ENCODE assay signal across 8 cellular contexts in the genomic region with DNA sequence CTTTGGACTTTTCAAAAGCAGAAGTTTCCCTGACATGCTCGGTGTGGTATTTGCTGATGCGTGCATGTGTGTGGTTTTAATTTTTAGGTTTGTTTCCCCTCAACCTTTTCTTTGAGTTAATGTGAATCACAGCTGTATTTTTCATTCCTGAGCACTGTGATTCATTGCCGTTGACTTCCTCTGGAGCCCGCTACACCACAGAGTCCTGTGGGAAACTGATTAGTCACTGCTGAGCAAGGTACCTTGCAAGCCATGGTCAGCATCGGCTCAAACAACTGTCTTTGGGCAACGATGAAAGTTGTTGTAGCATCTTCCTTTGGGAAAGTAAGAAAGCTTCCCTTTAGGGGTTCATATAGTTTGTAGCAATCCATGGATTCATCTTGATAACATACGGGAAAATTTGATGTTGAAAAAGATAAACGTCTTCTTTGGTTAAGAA. TPM values are rescaled to one million over a fixed set of nuclear protein-coding genes. Genes with fewer than 3 reads are reported as not detected.
DNase-seq lines count a peak whose midpoint lies in the region; ATAC-seq and TF ChIP-seq lines count a peak whose summit lies in the region.

No MANE protein-coding gene starts in this region.

- H2AFZ ChIP-seq in KMS-11 (ENCODE audit: low read depth), result peak overlapping the region; percentile 41

- no peaks in the 10 kb centered on the region for H3K36me3 ChIP-seq in KMS-11 (ENCODE audit: insufficient read depth)
- H3K36me3 ChIP-seq in effector memory CD4-positive, alpha-beta T cell (ENCODE audit: control insufficient read depth, insufficient read depth, low read length), result no peaks in the 10 kb centered on the region

- intact Hi-C loops in posterior vena cava (cut with DNase I), result no loop called here

- peaks cover 34% of the 10 kb centered on the region for H3K4me1 Mint-ChIP-seq in memory B cell

- ATAC-seq in memory B cell (ENCODE audit: low read depth), result peak; percentile 92

- no peaks in the 10 kb centered on the region for H3K79me2 ChIP-seq in KMS-11 (ENCODE audit: insufficient read depth, low read depth)

- H3K27ac Mint-ChIP-seq in memory B cell, result peak overlapping the region; percentile 79

- H3K36me3 Mint-ChIP-seq in memory B cell, result no peaks in the 10 kb centered on the region

- 0 out of 2 replicates have a peak, but pooled peaks have one; percentile 10 for TF ChIP-seq CTCF in AG10803 (conservative IDR thresholded peaks at IDR 0.05; ENCODE audit: low read length)
- TF ChIP-seq CTCF in KMS-11 (conservative IDR thresholded peaks at IDR 0.05; ENCODE audit: low read depth, low read length), result no peak
- TF ChIP-seq CTCF in coronary artery (IDR thresholded peaks at IDR 0.05), result no peak

- H3K27me3 ChIP-seq in KMS-11 (ENCODE audit: insufficient read depth, low read depth), result no peaks in the 10 kb centered on the region
- no peaks in the 10 kb centered on the region for H3K27me3 ChIP-seq in effector memory CD4-positive, alpha-beta T cell (replicated peaks; ENCODE audit: control insufficient read depth, insufficient read depth, low read length, poor library complexity, severe bottlenecking)

- H3K27me3 Mint-ChIP-seq in memory B cell, result peaks cover 2% of the 10 kb centered on the region

- peak overlapping the region; percentile 74 for H3K27ac ChIP-seq in KMS-11
- H3K27ac ChIP-seq in coronary artery, result peak overlapping the region; percentile 16 to 41
- no peak overlapping the region for H3K27ac ChIP-seq in effector memory CD4-positive, alpha-beta T cell (ENCODE audit: insufficient read depth, low read length, poor library complexity, severe bottlenecking)

- peak overlapping the region; percentile 87 for H3K4me2 ChIP-seq in KMS-11

- peak overlapping the region; percentile 38; the same call in 1 of the 2 replicates for H3K9ac ChIP-seq in KMS-11

- no peaks in the 10 kb centered on the region for H3K9me3 ChIP-seq in effector memory CD4-positive, alpha-beta T cell (ENCODE audit: control insufficient read depth, low read length)

- H3K9me3 Mint-ChIP-seq in memory B cell, result no peaks in the 10 kb centered on the region

- H3K4me3 ChIP-seq in AG10803 (ENCODE audit: low read length) (no peak overlapping the region), KMS-11 (IDR thresholded peaks at IDR 0.05; ENCODE audit: insufficient read depth, low read depth, low read length) (no peak overlapping the region), coronary artery (peak overlapping the region; percentile 7)
- H3K4me3 ChIP-seq in effector memory CD4-positive, alpha-beta T cell (ENCODE audit: insufficient read depth, low read depth, low read length, poor library complexity, severe bottlenecking), result no peak overlapping the region

- H4K20me1 ChIP-seq in KMS-11 (ENCODE audit: insufficient read depth), result no peaks in the 10 kb centered on the region

- peaks cover 62% of the 10 kb centered on the region for H3K4me1 ChIP-seq in KMS-11 (ENCODE audit: low read depth, poor library complexity, severe bottlenecking)
- H3K4me1 ChIP-seq in effector memory CD4-positive, alpha-beta T cell (ENCODE audit: control insufficient read depth, insufficient read depth, low read length, poor library complexity, severe bottlenecking), result no peaks in the 10 kb centered on the region

- H3K4me3 Mint-ChIP-seq in memory B cell, result peak overlapping the region; percentile 43

- DNase-seq in AG10803 (ENCODE audit: low read depth) (peak; percentile 99), coronary artery (ENCODE audit: low spot score) (no peak), memory B cell (ENCODE audit: low spot score in 2 of 2) (peak in 1 of 2 donors; percentile 29), posterior vena cava (ENCODE audit: low spot score) (no peak), T-helper 2 cell (no peak)
- no peak for DNase-seq in effector memory CD4-positive, alpha-beta T cell
- DNase-seq in activated naive CD4-positive, alpha-beta T cell (lab: John Stamatoyannopoulos, UW), result no peak

RNA-seq across cellular contexts. Expression of a gene that starts 57.5 kb away (rescaled TPM):
- 10 to 100 TPM; 49.2 to 68.0 TPM for total RNA-seq in posterior vena cava
